31 cellular contexts compared by ENCODE assay signal in genomic region chr4:90449626-90450025, GRCh38.
"Had no signal": no experiment of that assay in that cellular context is flagged by ENCODE, and none has a peak within 500 bp of the region (broad histone marks: within the 10 kb centered on the region; RNA-seq: fewer than 3 reads in every experiment).

No MANE protein-coding gene starts in this region.

- H3K27me3 ChIP-seq: MG63, SJCRH30 had no signal

- DNase-seq: Kasumi-1, KG1, MG63, NCI-H1048, NCI-H1092 treated with DMSO at 0.1 percent for 48 hours, NCI-H1105 treated with DMSO at 0.1 percent for 48 hours, NCI-H1417 treated with DMSO at 0.1 percent for 48 hours, NCI-H1436 treated with DMSO at 0.1 percent for 48 hours, NCI-H1694 treated with DMSO at 0.1 percent for 48 hours, NCI-H187 treated with DMSO at 0.1 percent for 48 hours, NCI-H2029, NCI-H2081, NCI-H2227 treated with DMSO at 0.1 percent for 48 hours, NCI-H345, NCI-H446, NCI-H510A treated with DMSO at 0.1 percent for 48 hours, NCI-H524 treated with DMSO at 0.1 percent for 48 hours, NCI-H526 treated with DMSO at 0.1 percent for 48 hours, NCI-H774, PC-9, SHP77, SIG-M5, SJCRH30, SW 1271 had no signal

- ATAC-seq: K562, Panc1, Right ventricle myocardium inferior, SK-N-SH treated with all-trans-retinoic acid at 6 μM for 48 hours had no signal

- H3K9me3 ChIP-seq: MG63, SJCRH30 had no signal

- H3K4me1 ChIP-seq: SJCRH30 had no signal

- FAIRE-seq: K562, RCC 7860 had no signal

- H3K36me3 ChIP-seq: MG63, SJCRH30 had no signal

- H3K27ac ChIP-seq: PC-9, RWPE1, SJCRH30, SK-N-MC had no signal

- H3K4me3 ChIP-seq: K562, MG63, PC-9, SJCRH30, SK-N-MC had no signal
